6 cellular contexts compared by ENCODE assay signal in genomic region chr4:134720030-134720429, GRCh38.
"Had no signal": no experiment of that assay in that cellular context is flagged by ENCODE, and none has a peak within 500 bp of the region (broad histone marks: within the 10 kb centered on the region; RNA-seq: fewer than 3 reads in every experiment).

No MANE protein-coding gene starts in this region.

- H3K4me3 ChIP-seq: K562 had no signal

- ATAC-seq: K562 had no signal

- FAIRE-seq: HTR-8/SVneo, K562 had no signal

- H3K27ac ChIP-seq: HL-60, KMS-11 had no signal

- H3K9ac ChIP-seq: KMS-11 had no signal

- H3K4me2 ChIP-seq: KMS-11 had no signal

- DNase-seq: KBM-7, KG1 had no signal
